1 cellular context compared by ENCODE assay signal in the genomic region with DNA sequence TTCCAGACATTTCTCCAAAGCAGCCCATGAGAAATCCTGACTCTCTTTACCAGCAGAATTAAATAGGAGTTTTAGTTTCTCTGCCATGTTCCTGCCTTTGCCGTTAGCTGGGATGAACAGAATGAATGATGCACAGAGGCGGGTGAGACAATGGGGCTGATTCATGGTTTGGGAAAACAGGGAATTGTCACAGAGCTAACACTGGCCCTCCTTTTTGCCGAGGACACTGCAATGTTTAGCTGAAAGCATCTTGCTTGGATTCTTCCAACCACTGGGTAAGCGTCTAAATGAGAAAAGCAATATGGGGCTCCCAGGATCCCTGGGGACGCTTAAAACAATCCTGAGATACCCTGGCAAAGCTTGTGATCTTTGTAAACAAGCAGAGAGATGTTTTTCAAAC.
TF ChIP-seq lines count a peak whose summit lies in the region.

No MANE protein-coding gene starts in this region.

TF ChIP-seq in neural cell, 6 proteins besides CTCF, POLR2A, EP300 and RAD21:
- TF ChIP-seq, protein P1, sequence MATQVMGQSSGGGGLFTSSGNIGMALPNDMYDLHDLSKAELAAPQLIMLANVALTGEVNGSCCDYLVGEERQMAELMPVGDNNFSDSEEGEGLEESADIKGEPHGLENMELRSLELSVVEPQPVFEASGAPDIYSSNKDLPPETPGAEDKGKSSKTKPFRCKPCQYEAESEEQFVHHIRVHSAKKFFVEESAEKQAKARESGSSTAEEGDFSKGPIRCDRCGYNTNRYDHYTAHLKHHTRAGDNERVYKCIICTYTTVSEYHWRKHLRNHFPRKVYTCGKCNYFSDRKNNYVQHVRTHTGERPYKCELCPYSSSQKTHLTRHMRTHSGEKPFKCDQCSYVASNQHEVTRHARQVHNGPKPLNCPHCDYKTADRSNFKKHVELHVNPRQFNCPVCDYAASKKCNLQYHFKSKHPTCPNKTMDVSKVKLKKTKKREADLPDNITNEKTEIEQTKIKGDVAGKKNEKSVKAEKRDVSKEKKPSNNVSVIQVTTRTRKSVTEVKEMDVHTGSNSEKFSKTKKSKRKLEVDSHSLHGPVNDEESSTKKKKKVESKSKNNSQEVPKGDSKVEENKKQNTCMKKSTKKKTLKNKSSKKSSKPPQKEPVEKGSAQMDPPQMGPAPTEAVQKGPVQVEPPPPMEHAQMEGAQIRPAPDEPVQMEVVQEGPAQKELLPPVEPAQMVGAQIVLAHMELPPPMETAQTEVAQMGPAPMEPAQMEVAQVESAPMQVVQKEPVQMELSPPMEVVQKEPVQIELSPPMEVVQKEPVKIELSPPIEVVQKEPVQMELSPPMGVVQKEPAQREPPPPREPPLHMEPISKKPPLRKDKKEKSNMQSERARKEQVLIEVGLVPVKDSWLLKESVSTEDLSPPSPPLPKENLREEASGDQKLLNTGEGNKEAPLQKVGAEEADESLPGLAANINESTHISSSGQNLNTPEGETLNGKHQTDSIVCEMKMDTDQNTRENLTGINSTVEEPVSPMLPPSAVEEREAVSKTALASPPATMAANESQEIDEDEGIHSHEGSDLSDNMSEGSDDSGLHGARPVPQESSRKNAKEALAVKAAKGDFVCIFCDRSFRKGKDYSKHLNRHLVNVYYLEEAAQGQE (IDR thresholded peaks at IDR 0.05; ENCODE audit: borderline replicate concordance), result peak; percentile 46
- TF ChIP-seq MXI1 (conservative IDR thresholded peaks at IDR 0.05; ENCODE audit: poor library complexity, severe bottlenecking) (no peak), POLR2AphosphoS5 (IDR thresholded peaks at IDR 0.05) (no peak)
